Comparison of ENCODE assay signal across 1 cellular context in the genomic region with DNA sequence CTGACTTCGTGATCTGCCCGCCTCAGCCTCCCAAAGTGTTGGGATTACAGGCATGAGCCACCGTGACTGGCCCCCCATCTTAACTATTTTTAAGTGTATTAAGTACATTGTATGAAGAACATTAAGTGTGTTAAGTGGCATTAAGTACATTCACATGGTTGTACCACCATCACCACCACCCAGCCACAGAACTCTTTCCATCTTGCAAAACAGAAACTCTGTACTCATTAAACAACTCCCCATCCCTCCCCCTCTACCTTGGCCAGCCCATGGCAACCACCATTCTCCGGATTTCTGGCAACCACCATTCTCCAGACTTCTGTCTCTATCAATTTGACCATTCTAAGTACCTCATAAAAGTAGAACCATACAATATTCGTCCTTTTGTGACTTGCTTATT.
TF ChIP-seq lines count a peak whose summit lies in the region.

No MANE protein-coding gene starts in this region.

TF ChIP-seq in A549, 52 proteins besides CTCF, POLR2A, EP300 and RAD21:
- TF ChIP-seq HOXB13 (CRISPR knock-in tag; IDR thresholded peaks at IDR 0.05; ENCODE audit: low read depth) (no peak), TP53 (CRISPR knock-in tag; IDR thresholded peaks at IDR 0.05) (no peak), CBX2 (IDR thresholded peaks at IDR 0.05; ENCODE audit: borderline replicate concordance, low read depth) (no peak), FOXS1 (CRISPR knock-in tag; IDR thresholded peaks at IDR 0.05) (no peak), MYC (IDR thresholded peaks at IDR 0.05; ENCODE audit: borderline replicate concordance, low read length) (no peak), MAX (IDR thresholded peaks at IDR 0.05) (no peak), HES2 (IDR thresholded peaks at IDR 0.05) (no peak), MAFK (IDR thresholded peaks at IDR 0.05; ENCODE audit: partially characterized antibody) (no peak), SMC3 (IDR thresholded peaks at IDR 0.05) (no peak), ELK1 (IDR thresholded peaks at IDR 0.05; ENCODE audit: low read depth, low read length) (no peak), RNF2 (IDR thresholded peaks at IDR 0.05; ENCODE audit: borderline replicate concordance, low read depth) (no peak), NFE2L2 (conservative IDR thresholded peaks at IDR 0.05; ENCODE audit: low read length) (no peak), HOXA7 (CRISPR knock-in tag; IDR thresholded peaks at IDR 0.05) (no peak), ZSCAN20 (CRISPR knock-in tag; IDR thresholded peaks at IDR 0.05) (no peak), EHMT2 (IDR thresholded peaks at IDR 0.05; ENCODE audit: low read depth) (no peak)
- TF ChIP-seq, protein P1, sequence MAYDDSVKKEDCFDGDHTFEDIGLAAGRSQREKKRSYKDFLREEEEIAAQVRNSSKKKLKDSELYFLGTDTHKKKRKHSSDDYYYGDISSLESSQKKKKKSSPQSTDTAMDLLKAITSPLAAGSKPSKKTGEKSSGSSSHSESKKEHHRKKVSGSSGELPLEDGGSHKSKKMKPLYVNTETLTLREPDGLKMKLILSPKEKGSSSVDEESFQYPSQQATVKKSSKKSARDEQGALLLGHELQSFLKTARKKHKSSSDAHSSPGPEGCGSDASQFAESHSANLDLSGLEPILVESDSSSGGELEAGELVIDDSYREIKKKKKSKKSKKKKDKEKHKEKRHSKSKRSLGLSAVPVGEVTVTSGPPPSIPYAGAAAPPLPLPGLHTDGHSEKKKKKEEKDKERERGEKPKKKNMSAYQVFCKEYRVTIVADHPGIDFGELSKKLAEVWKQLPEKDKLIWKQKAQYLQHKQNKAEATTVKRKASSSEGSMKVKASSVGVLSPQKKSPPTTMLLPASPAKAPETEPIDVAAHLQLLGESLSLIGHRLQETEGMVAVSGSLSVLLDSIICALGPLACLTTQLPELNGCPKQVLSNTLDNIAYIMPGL (CRISPR knock-in tag; IDR thresholded peaks at IDR 0.05; ENCODE audit: borderline replicate concordance): no peak
